ENCODE assay signal across 26 cellular contexts in genomic region chr6:142458857-142459256, GRCh38.
"Had no signal": no experiment of that assay in that cellular context is flagged by ENCODE, and none has a peak within 500 bp of the region (broad histone marks: within the 10 kb centered on the region; RNA-seq: fewer than 3 reads in every experiment).

No MANE protein-coding gene starts in this region.

- H3K27ac ChIP-seq: left ventricle myocardium inferior, pancreas, prostate gland, sigmoid colon, spleen, suprapubic skin, thoracic aorta, tibial artery, upper lobe of right lung had no signal

- H3K27ac Mint-ChIP-seq: naive thymus-derived CD4-positive, alpha-beta T cell; nephron; stimulated activated effector memory CD8-positive, alpha-beta T cell treated with anti-CD3 and anti-CD28 coated beads, Interleukin-12 subunit alpha, Interleukin-12 subunit beta, amount 100 ng/mL, for 72 hours; stimulated activated naive CD8-positive, alpha-beta T cell treated with anti-CD3 and anti-CD28 coated beads, Interleukin-15, Interleukin-2, amounts not matched to agents 100 ng/mL and 50 ng/mL, for 24 hours had no signal

- DNase-seq: islet precursor cell; left ventricle myocardium inferior; midbrain; mucosa of descending colon; naive thymus-derived CD4-positive, alpha-beta T cell; nucleus accumbens; pancreas; posterior cingulate gyrus; retina; right cardiac atrium; sigmoid colon; small intestine; spleen; stimulated activated CD4-positive, alpha-beta T cell treated with anti-CD3 and anti-CD28 coated beads, Interleukin-4, amount 100 ng/mL, for 24 hours; stimulated activated naive CD4-positive, alpha-beta T cell; tibial artery; trophoblast cell; upper lobe of right lung had no signal

- ATAC-seq: mucosa of descending colon; naive thymus-derived CD4-positive, alpha-beta T cell; pancreas; right cardiac atrium; stimulated activated effector memory CD8-positive, alpha-beta T cell treated with anti-CD3 and anti-CD28 coated beads, Interleukin-12 subunit alpha, Interleukin-12 subunit beta, amount 100 ng/mL, for 72 hours; upper lobe of right lung had no signal

- H3K4me3 Mint-ChIP-seq: naive thymus-derived CD4-positive, alpha-beta T cell; nephron; neural crest cell; stimulated activated effector memory CD8-positive, alpha-beta T cell treated with anti-CD3 and anti-CD28 coated beads, Interleukin-12 subunit alpha, Interleukin-12 subunit beta, amount 100 ng/mL, for 72 hours; stimulated activated naive CD8-positive, alpha-beta T cell treated with anti-CD3 and anti-CD28 coated beads, Interleukin-15, Interleukin-2, amounts not matched to agents 100 ng/mL and 50 ng/mL, for 24 hours had no signal

- H3K4me1 ChIP-seq: left ventricle myocardium inferior, pancreas, prostate gland, sigmoid colon, spleen, suprapubic skin, tibial artery, upper lobe of right lung had no signal

- H3K9me3 ChIP-seq: left ventricle myocardium inferior, mucosa of descending colon, pancreas, prostate gland, suprapubic skin, thoracic aorta, tibial artery, upper lobe of right lung had no signal

- H3K36me3 Mint-ChIP-seq: stimulated activated effector memory CD8-positive, alpha-beta T cell treated with anti-CD3 and anti-CD28 coated beads, Interleukin-12 subunit alpha, Interleukin-12 subunit beta, amount 100 ng/mL, for 72 hours had no signal

- H3K9me3 Mint-ChIP-seq: nephron had no signal

- H3K4me1 Mint-ChIP-seq: nephron; neural crest cell; stimulated activated effector memory CD8-positive, alpha-beta T cell treated with anti-CD3 and anti-CD28 coated beads, Interleukin-12 subunit alpha, Interleukin-12 subunit beta, amount 100 ng/mL, for 72 hours had no signal

- H3K36me3 ChIP-seq: left ventricle myocardium inferior, pancreas, prostate gland, sigmoid colon, spleen, suprapubic skin, thoracic aorta, tibial artery, upper lobe of right lung had no signal

- H3K4me3 ChIP-seq: left ventricle myocardium inferior, lung, mucosa of descending colon, pancreas, prostate gland, sigmoid colon, spleen, suprapubic skin, thoracic aorta, tibial artery, upper lobe of right lung had no signal

- H3K27me3 ChIP-seq: pancreas, sigmoid colon, suprapubic skin, tibial artery, upper lobe of right lung had no signal
